In genomic region chr4:93710101-93710846, GRCh38 we compare ENCODE assay signal across 9 cellular contexts.
DNase-seq lines count a peak whose midpoint lies in the region; ATAC-seq and TF ChIP-seq lines count a peak whose summit lies in the region.
"Had no signal": no experiment of that assay in that cellular context is flagged by ENCODE, and none has a peak within 500 bp of the region (broad histone marks: within the 10 kb centered on the region; RNA-seq: fewer than 3 reads in every experiment).

No MANE protein-coding gene starts in this region.

- ATAC-seq in HG03135 (IDR thresholded peaks at IDR 0.05; ENCODE audit: unreplicated experiment), result peak; percentile 60
- no peak for ATAC-seq in CD4-positive, alpha-beta T cell (ENCODE audit: poor library complexity)

- H3K4me1 Mint-ChIP-seq in brain (no peaks in the 10 kb centered on the region), type B pancreatic cell (ENCODE audit: unreplicated experiment) (no peaks in the 10 kb centered on the region)
- no peaks in the 10 kb centered on the region for H3K4me1 Mint-ChIP-seq in CD4-positive, alpha-beta T cell (ENCODE audit: low read depth)

- CTCF ChIA-PET in CD4-positive, alpha-beta T cell (lab: Charles Lee), result no interaction called here

- POLR2A ChIA-PET in CD4-positive, alpha-beta T cell (lab: Charles Lee), result no interaction called here

- TF ChIP-seq CTCF in brain (conservative IDR thresholded peaks at IDR 0.05), result peak; percentile 36 to 61
- peak; percentile 71 for TF ChIP-seq CTCF in type B pancreatic cell (conservative IDR thresholded peaks at IDR 0.05)
- no peak for TF ChIP-seq CTCF in CD4-positive, alpha-beta T cell (IDR thresholded peaks at IDR 0.05)

- H3K27me3 Mint-ChIP-seq in brain (peaks cover 3% of the 10 kb centered on the region), type B pancreatic cell (no peaks in the 10 kb centered on the region)
- no peaks in the 10 kb centered on the region for H3K27me3 Mint-ChIP-seq in CD4-positive, alpha-beta T cell

- H3K27ac ChIP-seq in CD4-positive, alpha-beta T cell (ENCODE audit: low read depth, low read length), result no peak overlapping the region
- H3K27ac ChIP-seq: SJSA1 had no signal

- DNase-seq in NCI-H82 (lab: John Stamatoyannopoulos, UW), result peak; percentile 40
- DNase-seq in NCI-H82 treated with DMSO at 0.1 percent for 48 hours (lab: John Stamatoyannopoulos, UW; ENCODE audit: unreplicated experiment), result no peak
- no peak for DNase-seq in type B pancreatic cell (ENCODE audit: extremely low spot score, unreplicated experiment)
- no peak for DNase-seq in CD4-positive, alpha-beta T cell
- DNase-seq in putamen (ENCODE audit: low spot score), result no peak
- DNase-seq in NCI-H1105 (lab: John Stamatoyannopoulos, UW), result no peak

- intact Hi-C loops in CD4-positive, alpha-beta T cell (cut with DNase I, micrococcal nuclease), result no loop called here

- no peak overlapping the region for H3K4me3 Mint-ChIP-seq in brain
- H3K4me3 Mint-ChIP-seq in type B pancreatic cell, result no peak overlapping the region
- no peak overlapping the region for H3K4me3 Mint-ChIP-seq in CD4-positive, alpha-beta T cell

- no peaks in the 10 kb centered on the region for H3K36me3 Mint-ChIP-seq in brain
- no peaks in the 10 kb centered on the region for H3K36me3 Mint-ChIP-seq in type B pancreatic cell
- no peaks in the 10 kb centered on the region for H3K36me3 Mint-ChIP-seq in CD4-positive, alpha-beta T cell (ENCODE audit: low read depth)

- peaks cover 0 to 23% (median 8%) of the 10 kb centered on the region in 5 experiments for H3K9me3 Mint-ChIP-seq in brain
- H3K9me3 Mint-ChIP-seq in type B pancreatic cell, result no peaks in the 10 kb centered on the region
- H3K9me3 Mint-ChIP-seq in CD4-positive, alpha-beta T cell, result peaks cover 2% of the 10 kb centered on the region

- no peaks in the 10 kb centered on the region for H3K9me3 ChIP-seq in CD4-positive, alpha-beta T cell (ENCODE audit: control insufficient read depth, low read length)
- H3K9me3 ChIP-seq: SJSA1 had no signal

- H3K27ac Mint-ChIP-seq in brain (no peak overlapping the region), type B pancreatic cell (no peak overlapping the region)
- H3K27ac Mint-ChIP-seq in CD4-positive, alpha-beta T cell, result no peak overlapping the region

- H3K27me3 ChIP-seq in CD4-positive, alpha-beta T cell (ENCODE audit: control insufficient read depth, insufficient read depth, low read length), result no peaks in the 10 kb centered on the region
- H3K27me3 ChIP-seq: SJSA1 had no signal
